ENCODE assay signal across 8 cellular contexts in genomic region chr5:140112685-140113179, GRCh38. TPM values are rescaled to one million over a fixed set of nuclear protein-coding genes. Genes with fewer than 3 reads are reported as not detected.
DNase-seq lines count a peak whose midpoint lies in the region; ATAC-seq and TF ChIP-seq lines count a peak whose summit lies in the region.

No MANE protein-coding gene starts in this region.

- H3K9me2 ChIP-seq in PC-9 (ENCODE audit: insufficient read depth): no peaks in the 10 kb centered on the region

- no peak for ATAC-seq in psoas muscle
- no peak for ATAC-seq in HG03521 (IDR thresholded peaks at IDR 0.05; ENCODE audit: unreplicated experiment)

- H3K4me1 ChIP-seq in PC-9 (replicated peaks; ENCODE audit: insufficient read depth) (peaks cover 51% of the 10 kb centered on the region), psoas muscle (peaks cover 64% of the 10 kb centered on the region)

- peak overlapping the region; percentile 96 for H3K4me2 ChIP-seq in PC-9

- 22 to 38% (median 23%) methylated on average over 12 to 13 of the region's 13 CpGs for WGBS in psoas muscle, 3 donors

- H3K9me3 ChIP-seq in PC-9 (ENCODE audit: insufficient read depth, low read depth) (no peaks in the 10 kb centered on the region), psoas muscle (no peaks in the 10 kb centered on the region)

- no peaks in the 10 kb centered on the region for H3K27me3 ChIP-seq in PC-9 (ENCODE audit: insufficient read depth, low read depth)
- no peaks in the 10 kb centered on the region for H3K27me3 ChIP-seq in psoas muscle (ENCODE audit: insufficient read depth in 3 of 3, low read length in 2 of 3)

- H3K27ac ChIP-seq in PC-9: no peak overlapping the region
- peak overlapping the region; percentile 87 for H3K27ac ChIP-seq in psoas muscle

- TF ChIP-seq CTCF in PC-9 (conservative IDR thresholded peaks at IDR 0.05) (no peak), epithelial cell of proximal tubule (conservative IDR thresholded peaks at IDR 0.05; ENCODE audit: low read depth, low read length) (no peak), psoas muscle (IDR thresholded peaks at IDR 0.05) (no peak)

- H3K79me2 ChIP-seq in PC-9 (ENCODE audit: low read depth): peaks cover 90% of the 10 kb centered on the region

- POLR2A ChIA-PET in PC-9 (lab: Charles Lee; ENCODE audit: unreplicated experiment): interaction anchor here (0.5 to 0.6 kb wide), 2 partner anchors 175 to 535 kb away, joined by 4 read pairs; partner anchors contain the start of genes IK and NDUFA2

- H3F3A ChIP-seq in PC-9 (ENCODE audit: insufficient read depth, low read depth): peaks cover 23% of the 10 kb centered on the region

- H2AFZ ChIP-seq in PC-9: no peak overlapping the region

- BruUV-seq in PC-9 (replicated peaks; lab: Mats Ljungman, UMichigan): no TSS peak

- intact Hi-C loops in PC-9 (cut with micrococcal nuclease; ENCODE audit: unreplicated experiment): no loop called here
- intact Hi-C loops in psoas muscle (cut with DNase I): loop anchor here (5.0 kb wide), 1 partner anchor 35 kb away; no protein-coding TSS in a partner anchor

- H3K36me3 ChIP-seq in PC-9 (ENCODE audit: low read depth): no peaks in the 10 kb centered on the region
- no peaks in the 10 kb centered on the region for H3K36me3 ChIP-seq in psoas muscle (ENCODE audit: insufficient read depth in 1 of 2, low read depth in 1 of 2)

- H3K4me3 ChIP-seq in PC-9 (peak overlapping the region; percentile 74; the same call in 1 of the 2 replicates), epithelial cell of proximal tubule (ENCODE audit: low read depth, low read length) (peak overlapping the region; percentile 80), psoas muscle (peak overlapping the region; percentile 73)

- peaks cover 25% of the 10 kb centered on the region for H4K20me1 ChIP-seq in PC-9 (ENCODE audit: insufficient read depth)

- CTCF ChIA-PET in PC-9 (lab: Charles Lee): no interaction called here

- DNase-seq in Daoy (ENCODE audit: low read depth) (peak; percentile 25), PC-9 (no peak), epithelial cell of proximal tubule (ENCODE audit: low read depth) (no peak), psoas muscle (no peak), DMS 273 (lab: John Stamatoyannopoulos, UW; ENCODE audit: unreplicated experiment) (no peak), NCI-H2227 (lab: John Stamatoyannopoulos, UW; ENCODE audit: unreplicated experiment) (no peak), NCI-H2227 treated with DMSO at 0.1 percent for 48 hours (lab: John Stamatoyannopoulos, UW) (no peak)

RNA-seq across cellular contexts. Expression of gene PURA, which starts 1.2 kb away (rescaled TPM):
- 6.5 and 7.8 TPM in 2 replicates for total RNA-seq in Daoy (2014; rRNA removed; shearing (Covaris generic))
- total RNA-seq in PC-9 (2021): 13.6 and 17.9 TPM in 2 replicates
- 6.1 and 7.7 TPM in 2 replicates for total RNA-seq in epithelial cell of proximal tubule
- total RNA-seq in psoas muscle: 10 to 100 TPM; 11.8 to 20.4 (median 19.3) TPM
- 1 to 10 TPM; 3.2 to 8.8 (median 3.4) TPM for polyA plus RNA-seq in psoas muscle

RNA-seq across cellular contexts. Expression of gene IGIP, which starts 13.0 kb away (rescaled TPM):
- 1.6 and 1.8 TPM in 2 replicates for total RNA-seq in Daoy (2014; rRNA removed; shearing (Covaris generic))
- total RNA-seq in PC-9 (2021): 6.2 and 7.5 TPM in 2 replicates
- total RNA-seq in epithelial cell of proximal tubule: 1.1 and 1.5 TPM in 2 replicates
- 10 to 100 TPM in 2 of 4 donors, 1 to 10 TPM in 2; 5.1 to 11.6 (median 9.3) TPM for total RNA-seq in psoas muscle
- polyA plus RNA-seq in psoas muscle: 1 to 10 TPM; 3.5 to 6.8 (median 3.6) TPM
